37 cellular contexts compared by ENCODE assay signal in the genomic region with DNA sequence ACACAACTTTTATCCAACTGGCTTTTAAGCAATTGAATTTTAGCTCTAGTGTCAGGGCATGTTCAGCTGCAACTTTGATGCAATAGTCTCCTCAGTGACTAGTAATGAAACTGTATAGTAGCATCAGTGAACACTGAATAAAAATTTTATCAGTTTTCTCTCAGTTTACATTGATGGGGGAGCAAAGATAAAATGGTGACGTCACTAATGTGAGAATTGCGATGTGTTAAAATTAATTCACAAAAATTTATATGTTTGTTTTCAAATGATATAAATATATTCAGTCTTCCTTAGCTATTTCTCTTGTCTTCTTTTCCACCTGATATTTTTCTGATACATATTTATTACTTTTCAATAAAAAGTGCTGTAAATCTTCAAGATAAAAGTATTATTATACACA.
DNase-seq lines count a peak whose midpoint lies in the region; ATAC-seq, FAIRE-seq and TF ChIP-seq lines count a peak whose summit lies in the region.
"Had no signal": no experiment of that assay in that cellular context is flagged by ENCODE, and none has a peak within 500 bp of the region (broad histone marks: within the 10 kb centered on the region; RNA-seq: fewer than 3 reads in every experiment).

No MANE protein-coding gene starts in this region.

- ATAC-seq in HepG2: no peak
- ATAC-seq in right lobe of liver: no peak
- ATAC-seq in GM12878: no peak
- no peak for ATAC-seq in K562
- no peak for ATAC-seq in GM21737 (IDR thresholded peaks at IDR 0.05; ENCODE audit: unreplicated experiment)
- ATAC-seq: A549; CD8-positive, alpha-beta T cell had no signal

- TF ChIP-seq EP300 in HepG2 (IDR thresholded peaks at IDR 0.05; ENCODE audit: low read depth in 2 of 2, low read length in 2 of 2) (no peak), HepG2 (CRISPR knock-in tag; IDR thresholded peaks at IDR 0.05; ENCODE audit: borderline replicate concordance) (no peak), GM12878 (IDR thresholded peaks at IDR 0.05; ENCODE audit: borderline replicate concordance in 1 of 2, control insufficient read depth in 1 of 2, low read depth in 2 of 2, low read length in 2 of 2) (no peak), K562 (IDR thresholded peaks at IDR 0.05; ENCODE audit: low read length) (no peak)

- SMC1A ChIA-PET in GM12878 (lab: Charles Lee; ENCODE audit: uncharacterized antibody, unreplicated experiment): no interaction called here

- no peak overlapping the region for H3K4me3 Mint-ChIP-seq in neural progenitor cell
- H3K4me3 Mint-ChIP-seq: B cell; CD14-positive monocyte; CD4-positive, alpha-beta memory T cell; CD4-positive, alpha-beta T cell; CD4-positive, CD25-positive, alpha-beta regulatory T cell; CD8-positive, alpha-beta memory T cell; CD8-positive, alpha-beta T cell had no signal

- H3K9me1 ChIP-seq in K562 (ENCODE audit: control insufficient read depth, insufficient read depth, low read length): no peaks in the 10 kb centered on the region

- no peaks in the 10 kb centered on the region for H3K9me3 Mint-ChIP-seq in neural progenitor cell
- H3K9me3 Mint-ChIP-seq: CD4-positive, alpha-beta T cell had no signal

- no peak overlapping the region for H3K4me2 ChIP-seq in HepG2 (ENCODE audit: low read depth, low read length)
- no peak overlapping the region for H3K4me2 ChIP-seq in GM12878 (ENCODE audit: control insufficient read depth, insufficient read depth)
- no peak overlapping the region for H3K4me2 ChIP-seq in K562 (ENCODE audit: insufficient read depth, low read length)
- no peak overlapping the region for H3K4me2 ChIP-seq in neural progenitor cell
- H3K4me2 ChIP-seq: A549; BLaER1; BLaER1 treated with 17β-estradiol and CSF1 and Interleukin-3, amounts not matched to agents 10 nM and 100 nM had no signal

- H3K9ac ChIP-seq in HepG2 (ENCODE audit: insufficient read depth, low read depth, low read length) (no peak overlapping the region), GM12878 (ENCODE audit: control insufficient read depth, insufficient read depth, low read length) (no peak overlapping the region), K562 (ENCODE audit: insufficient read depth in 1 of 2, low read depth in 2 of 2, low read length in 2 of 2) (no peak overlapping the region), neural progenitor cell (no peak overlapping the region)
- H3K9ac ChIP-seq: BLaER1; BLaER1 treated with 17β-estradiol and CSF1 and Interleukin-3, amounts not matched to agents 10 nM and 100 nM had no signal

- TF ChIP-seq CTCF in HepG2 (CRISPR knock-in tag; IDR thresholded peaks at IDR 0.05): no peak
- TF ChIP-seq CTCF in right lobe of liver (IDR thresholded peaks at IDR 0.05): no peak
- no peak for TF ChIP-seq CTCF in GM12878 (IDR thresholded peaks at IDR 0.05 in 2 of 3, conservative IDR thresholded peaks at IDR 0.05 in 1 of 3; ENCODE audit: control insufficient read depth in 2 of 3, extremely low read depth in 1 of 3, insufficient read depth in 1 of 3, low read depth in 3 of 3, low read length in 3 of 3)
- no peak for TF ChIP-seq CTCF in K562 (IDR thresholded peaks at IDR 0.05 in 2 of 3, conservative IDR thresholded peaks at IDR 0.05 in 1 of 3; ENCODE audit: insufficient read depth in 2 of 3, low read depth in 1 of 3, low read length in 3 of 3)
- no peak for TF ChIP-seq CTCF in neural progenitor cell (IDR thresholded peaks at IDR 0.05)

- FAIRE-seq in HepG2 (lab: Jason Lieb, UNC): no peak
- no peak for FAIRE-seq in GM12878 (lab: Jason Lieb, UNC)
- no peak for FAIRE-seq in K562 (lab: Jason Lieb, UNC)
- FAIRE-seq: A204.1, A549, D721Med had no signal

- CTCF ChIA-PET in HepG2 (lab: Yijun Ruan, JAX; ENCODE audit: low intra/inter-chr PET ratio, low total read pairs) (no interaction called here), GM12878 (lab: Yijun Ruan, JAX) (no interaction called here), K562 (lab: Yijun Ruan, JAX; ENCODE audit: low intra/inter-chr PET ratio) (no interaction called here)

- no peaks in the 10 kb centered on the region for H3K79me2 ChIP-seq in HepG2 (ENCODE audit: insufficient read depth, low read length)
- no peaks in the 10 kb centered on the region for H3K79me2 ChIP-seq in GM12878 (ENCODE audit: control insufficient read depth, insufficient read depth, low read length)
- H3K79me2 ChIP-seq in K562 (ENCODE audit: control insufficient read depth, insufficient read depth, low read length): no peaks in the 10 kb centered on the region
- H3K79me2 ChIP-seq in neural progenitor cell (ENCODE audit: low read depth): no peaks in the 10 kb centered on the region

- H2AFZ ChIP-seq in HepG2 (ENCODE audit: low read length): no peak overlapping the region
- H2AFZ ChIP-seq in GM12878 (ENCODE audit: control insufficient read depth, low read depth, low read length): no peak overlapping the region
- H2AFZ ChIP-seq in K562 (ENCODE audit: low read depth, low read length): no peak overlapping the region
- peak overlapping the region; percentile 40 for H2AFZ ChIP-seq in neural progenitor cell (replicated peaks)

- no peaks in the 10 kb centered on the region for H3F3A ChIP-seq in neural progenitor cell (ENCODE audit: low read depth)

- DNase-seq in HepG2 (ENCODE audit: low spot score): no peak
- no peak for DNase-seq in right lobe of liver
- DNase-seq in GM12878 (ENCODE audit: low read depth, low spot score): no peak
- no peak for DNase-seq in K562 (ENCODE audit: extremely low read depth in 1 of 4, low spot score in 3 of 4)
- no peak for DNase-seq in neural progenitor cell (ENCODE audit: low spot score)
- DNase-seq in NCI-H1930 (lab: John Stamatoyannopoulos, UW): no peak
- DNase-seq in activated CD8-positive, alpha-beta memory T cell treated with anti-CD3 and anti-CD28 coated beads for 24 hours: no peak
- DNase-seq: 8988T; ACHN; AML-193; BE2C; C1 segment of cervical spinal cord; Caco-2; Calu3; CD4-positive, alpha-beta memory T cell; CD4-positive, alpha-beta T cell; CD4-positive, CD25-positive, alpha-beta regulatory T cell; CD8-positive, alpha-beta memory T cell; CD8-positive, alpha-beta T cell; COR-L47; DMS 273 treated with DMSO at 0.1 percent for 48 hours; DMS153; DMS53; DMS79; DMS79 treated with DMSO at 0.1 percent for 48 hours; DND-41; EL had no signal

- RAD21 ChIA-PET in GM12878 (lab: Charles Lee; ENCODE audit: unreplicated experiment): no interaction called here

- H3K4me1 Mint-ChIP-seq in neural progenitor cell: no peaks in the 10 kb centered on the region
- H3K4me1 Mint-ChIP-seq: B cell; CD14-positive monocyte; CD4-positive, alpha-beta memory T cell; CD4-positive, CD25-positive, alpha-beta regulatory T cell; CD8-positive, alpha-beta memory T cell had no signal

- POLR2A ChIA-PET in HepG2 (lab: Yijun Ruan, JAX) (no interaction called here), GM12878 (lab: Charles Lee) (no interaction called here), K562 (lab: Yijun Ruan, JAX) (interaction anchor here (0.6 kb wide), 1 partner anchor 55 kb away, joined by 4 read pairs; no protein-coding TSS in a partner anchor)

- H3K27ac ChIP-seq in HepG2 (ENCODE audit: extremely low read length, insufficient read depth, low read length) (no peak overlapping the region), right lobe of liver (no peak overlapping the region), GM12878 (ENCODE audit: control insufficient read depth, insufficient read depth) (no peak overlapping the region), K562 (ENCODE audit: extremely low read depth, low read depth, low read length) (no peak overlapping the region), neural progenitor cell (no peak overlapping the region)
- H3K27ac ChIP-seq: 22Rv1; A549; BLaER1; BLaER1 treated with 17β-estradiol and CSF1 and Interleukin-3, amounts not matched to agents 10 nM and 100 nM; C4-2B had no signal

- H3K9me3 ChIP-seq in HepG2 (ENCODE audit: low read length) (peaks cover 5% of the 10 kb centered on the region; the same call in 1 of the 2 replicates), right lobe of liver (no peaks in the 10 kb centered on the region), GM12878 (replicated peaks; ENCODE audit: control insufficient read depth, insufficient read depth, low read length) (no peaks in the 10 kb centered on the region), K562 (replicated peaks; ENCODE audit: control insufficient read depth, insufficient read depth, low read depth, low read length) (no peaks in the 10 kb centered on the region), neural progenitor cell (ENCODE audit: low read depth) (no peaks in the 10 kb centered on the region)
- H3K9me3 ChIP-seq: A549; BE2C; BLaER1; BLaER1 treated with 17β-estradiol and CSF1 and Interleukin-3, amounts not matched to agents 10 nM and 100 nM; Caco-2 had no signal

- no peak for TF ChIP-seq POLR2A in HepG2 (IDR thresholded peaks at IDR 0.05; ENCODE audit: insufficient read depth in 1 of 2, low read depth in 2 of 2, low read length in 2 of 2)
- no peak for TF ChIP-seq POLR2A in right lobe of liver (IDR thresholded peaks at IDR 0.05)
- no peak for TF ChIP-seq POLR2A in GM12878 (IDR thresholded peaks at IDR 0.05; ENCODE audit: low read depth, low read length)
- no peak for TF ChIP-seq POLR2A in K562 (conservative IDR thresholded peaks at IDR 0.05)

- intact Hi-C loops in HepG2 (cut with micrococcal nuclease; ENCODE audit: unreplicated experiment): no loop called here
- intact Hi-C loops in right lobe of liver (cut with DNase I): no loop called here
- intact Hi-C loops in GM12878 (cut with micrococcal nuclease; ENCODE audit: unreplicated experiment): no loop called here
- intact Hi-C loops in K562 (cut with micrococcal nuclease): no loop called here

- H3K27me3 ChIP-seq in HepG2 (ENCODE audit: control insufficient read depth in 1 of 2, insufficient read depth in 2 of 2, low read length in 2 of 2) (no peaks in the 10 kb centered on the region; a peak in 1 of 5 replicates), right lobe of liver (no peaks in the 10 kb centered on the region), GM12878 (replicated peaks in 1 of 2; ENCODE audit: control insufficient read depth in 2 of 2, insufficient read depth in 2 of 2, low read length in 1 of 2) (no peaks in the 10 kb centered on the region), K562 (ENCODE audit: control insufficient read depth in 2 of 2, insufficient read depth in 2 of 2, low read length in 2 of 2) (no peaks in the 10 kb centered on the region), neural progenitor cell (no peaks in the 10 kb centered on the region)
- H3K27me3 ChIP-seq: BE2C; BLaER1; BLaER1 treated with 17β-estradiol and CSF1 and Interleukin-3, amounts not matched to agents 10 nM and 100 nM had no signal

- H4K20me1 ChIP-seq in HepG2 (ENCODE audit: insufficient read depth, low read length) (no peaks in the 10 kb centered on the region), GM12878 (ENCODE audit: control insufficient read depth, insufficient read depth) (no peaks in the 10 kb centered on the region), K562 (replicated peaks; ENCODE audit: control insufficient read depth, insufficient read depth, low read length) (no peaks in the 10 kb centered on the region), neural progenitor cell (ENCODE audit: low read depth) (no peaks in the 10 kb centered on the region)
- H4K20me1 ChIP-seq: BLaER1; BLaER1 treated with 17β-estradiol and CSF1 and Interleukin-3, amounts not matched to agents 10 nM and 100 nM had no signal

- BruUV-seq in HepG2 (replicated peaks; lab: Mats Ljungman, UMichigan) (no TSS peak), GM12878 (replicated peaks; lab: Mats Ljungman, UMichigan) (no TSS peak), K562 (replicated peaks; lab: Mats Ljungman, UMichigan) (no TSS peak)

- in situ Hi-C loops in HepG2 (cut with HindIII; ENCODE audit: extremely low pct_ligation_motif_present, low pct_unique_long_range_greater_than_20kb) (no loop called here), GM12878 (cut with MboI) (no loop called here), K562 (cut with MboI) (no loop called here)

- TF ChIP-seq RAD21 in HepG2 (CRISPR knock-in tag; IDR thresholded peaks at IDR 0.05) (no peak), GM12878 (IDR thresholded peaks at IDR 0.05; ENCODE audit: insufficient read depth, low read depth, low read length) (no peak), K562 (CRISPR knock-in tag; conservative IDR thresholded peaks at IDR 0.05 in 1 of 2, IDR thresholded peaks at IDR 0.05 in 1 of 2) (no peak)

- H3K27ac Mint-ChIP-seq in neural progenitor cell: no peak overlapping the region
- H3K27ac Mint-ChIP-seq: B cell; CD14-positive monocyte; CD4-positive, alpha-beta memory T cell; CD4-positive, alpha-beta T cell; CD4-positive, CD25-positive, alpha-beta regulatory T cell; CD8-positive, alpha-beta memory T cell; CD8-positive, alpha-beta T cell had no signal

- no peaks in the 10 kb centered on the region for H3K4me1 ChIP-seq in HepG2 (ENCODE audit: insufficient read depth, low read length)
- H3K4me1 ChIP-seq in right lobe of liver: no peaks in the 10 kb centered on the region
- H3K4me1 ChIP-seq in GM12878 (ENCODE audit: control insufficient read depth, insufficient read depth, low read length): no peaks in the 10 kb centered on the region
- H3K4me1 ChIP-seq in K562 (replicated peaks in 1 of 2; ENCODE audit: control insufficient read depth in 2 of 2, insufficient read depth in 2 of 2, low read length in 2 of 2): no peaks in the 10 kb centered on the region
- H3K4me1 ChIP-seq in neural progenitor cell: no peaks in the 10 kb centered on the region
- H3K4me1 ChIP-seq: A549; BE2C; BLaER1; BLaER1 treated with 17β-estradiol and CSF1 and Interleukin-3, amounts not matched to agents 10 nM and 100 nM; Caco-2 had no signal

- WGBS in HepG2 (ENCODE audit: low lambda C conversion rate): 6% methylated on average over 2 of the region's 2 CpGs
- WGBS in right lobe of liver (ENCODE audit: insufficient coverage, low coverage, low lambda C conversion rate, missing lambda C conversion rate): 64% methylated on average over 2 of the region's 2 CpGs
- 19% methylated on average over 2 of the region's 2 CpGs for WGBS in GM12878 (ENCODE audit: insufficient coverage, insufficient replicate concordance, low lambda C conversion rate, missing lambda C conversion rate)
- 0% methylated on average over 2 of the region's 2 CpGs for WGBS in K562 (ENCODE audit: insufficient coverage, low coverage, missing lambda C conversion rate)

- H3K36me3 Mint-ChIP-seq in neural progenitor cell: no peaks in the 10 kb centered on the region
- H3K36me3 Mint-ChIP-seq: CD14-positive monocyte; CD4-positive, alpha-beta memory T cell; CD4-positive, CD25-positive, alpha-beta regulatory T cell; CD8-positive, alpha-beta memory T cell; CD8-positive, alpha-beta T cell had no signal

- H3K4me3 ChIP-seq in HepG2 (replicated peaks in 1 of 3; ENCODE audit: insufficient read depth in 1 of 3, low read depth in 2 of 3, low read length in 3 of 3) (no peak overlapping the region), right lobe of liver (no peak overlapping the region), GM12878 (no peak overlapping the region), K562 (no peak overlapping the region), neural progenitor cell (no peak overlapping the region)
- H3K4me3 ChIP-seq: A549; BLaER1; BLaER1 treated with 17β-estradiol and CSF1 and Interleukin-3, amounts not matched to agents 10 nM and 100 nM had no signal

- no peaks in the 10 kb centered on the region for H3K27me3 Mint-ChIP-seq in neural progenitor cell (ENCODE audit: insufficient read depth, low read depth)
- H3K27me3 Mint-ChIP-seq: B cell; CD4-positive, alpha-beta memory T cell; CD4-positive, alpha-beta T cell; CD8-positive, alpha-beta memory T cell had no signal

- H3K36me3 ChIP-seq in HepG2 (replicated peaks in 1 of 2; ENCODE audit: control insufficient read depth in 1 of 2, insufficient read depth in 2 of 2, low read length in 2 of 2) (no peaks in the 10 kb centered on the region), right lobe of liver (no peaks in the 10 kb centered on the region), GM12878 (ENCODE audit: control insufficient read depth in 2 of 2, insufficient read depth in 2 of 2, low read length in 1 of 2) (no peaks in the 10 kb centered on the region), K562 (ENCODE audit: control insufficient read depth, insufficient read depth, low read length) (no peaks in the 10 kb centered on the region), neural progenitor cell (no peaks in the 10 kb centered on the region)
- H3K36me3 ChIP-seq: BE2C; BLaER1; BLaER1 treated with 17β-estradiol and CSF1 and Interleukin-3, amounts not matched to agents 10 nM and 100 nM had no signal
